Comparison of ENCODE assay signal across 1 cellular context in genomic region chr3:14289590-14290453, GRCh38.
A peak's percentile ranks its signal among the peaks of the same experiment; 100 is the strongest.
TF ChIP-seq lines count a peak whose summit lies in the region.

No MANE protein-coding gene starts in this region.

TF ChIP-seq in K562, 482 proteins besides CTCF, POLR2A, EP300 and RAD21 (continued from another document and continues in another):
- TF ChIP-seq ATF6 (CRISPR knock-in tag; IDR thresholded peaks at IDR 0.05) (no peak), HDAC6 (IDR thresholded peaks at IDR 0.05; ENCODE audit: low read depth, low read length) (no peak), SUPT5H (IDR thresholded peaks at IDR 0.05) (no peak), FOS (IDR thresholded peaks at IDR 0.05; ENCODE audit: extremely low read depth, insufficient read length) (peak; percentile 28), MYC (IDR thresholded peaks at IDR 0.05; ENCODE audit: low read depth, low read length) (0 out of 2 replicates have a peak, but pooled peaks have one; percentile 24), MYC (CRISPR knock-in tag; IDR thresholded peaks at IDR 0.05; ENCODE audit: borderline replicate concordance, low read depth) (no peak), ZNF318 (IDR thresholded peaks at IDR 0.05; ENCODE audit: borderline replicate concordance in 1 of 2, low read depth in 1 of 2) (no peak), ZNF589 (CRISPR knock-in tag; IDR thresholded peaks at IDR 0.05; ENCODE audit: low read depth) (0 out of 2 replicates have a peak, but pooled peaks have one; percentile 60), NCOA4 (IDR thresholded peaks at IDR 0.05; ENCODE audit: partially characterized antibody) (no peak), TRIM24 (IDR thresholded peaks at IDR 0.05) (peak; percentile 23 to 33; a peak in 2 of 4 replicates), VEZF1 (CRISPR knock-in tag; IDR thresholded peaks at IDR 0.05) (no peak), FOXA1 (IDR thresholded peaks at IDR 0.05; ENCODE audit: borderline replicate concordance) (no peak), FOXP1 (CRISPR knock-in tag; IDR thresholded peaks at IDR 0.05) (no peak), MCM5 (IDR thresholded peaks at IDR 0.05; ENCODE audit: low read depth) (no peak), LEF1 (IDR thresholded peaks at IDR 0.05) (0 out of 2 replicates have a peak, but pooled peaks have one; percentile 24), ID3 (CRISPR knock-in tag; IDR thresholded peaks at IDR 0.05) (no peak), ID3 (tag; IDR thresholded peaks at IDR 0.05) (no peak), SMAD3 (CRISPR knock-in tag; conservative IDR thresholded peaks at IDR 0.05) (no peak), ZNF740 (CRISPR knock-in tag; IDR thresholded peaks at IDR 0.05) (no peak), ZNF740 (tag; IDR thresholded peaks at IDR 0.05) (no peak), KDM1A (IDR thresholded peaks at IDR 0.05) (no peak), ATF1 (CRISPR knock-in tag; IDR thresholded peaks at IDR 0.05) (no peak), ATF1 (tag; IDR thresholded peaks at IDR 0.05) (peak; percentile 42; the same call in 1 of the 2 replicates), SNIP1 (IDR thresholded peaks at IDR 0.05; ENCODE audit: low read depth) (no peak), ZNF639 (CRISPR knock-in tag; conservative IDR thresholded peaks at IDR 0.05 in 1 of 2, IDR thresholded peaks at IDR 0.05 in 1 of 2) (0 out of 4 replicates have a peak, but pooled peaks of 1 of the 2 experiments have one; percentile 22), BRD9 (IDR thresholded peaks at IDR 0.05; ENCODE audit: low read depth, partially characterized antibody) (peak; percentile 28), KAT7 (CRISPR knock-in tag; IDR thresholded peaks at IDR 0.05; ENCODE audit: borderline replicate concordance) (no peak), IFI16 (CRISPR knock-in tag; IDR thresholded peaks at IDR 0.05) (no peak), RB1 (IDR thresholded peaks at IDR 0.05; ENCODE audit: low read depth) (no peak), TAF15 (IDR thresholded peaks at IDR 0.05; ENCODE audit: low read depth, low read length) (no peak), HDAC3 (IDR thresholded peaks at IDR 0.05; ENCODE audit: borderline replicate concordance, partially characterized antibody) (no peak), FOSL1 (tag; conservative IDR thresholded peaks at IDR 0.05) (peak; percentile 92), SLC30A9 (CRISPR knock-in tag; IDR thresholded peaks at IDR 0.05) (no peak), JUND (IDR thresholded peaks at IDR 0.05; ENCODE audit: borderline replicate concordance, low read depth, low read length) (peak; percentile 95), JUND (tag; IDR thresholded peaks at IDR 0.05; ENCODE audit: borderline replicate concordance, low read depth, low read length) (peak; percentile 88), ZNF449 (CRISPR knock-in tag; IDR thresholded peaks at IDR 0.05) (no peak), RFX1 (IDR thresholded peaks at IDR 0.05) (no peak), NR2C1 (IDR thresholded peaks at IDR 0.05) (no peak), NR2C1 (tag; IDR thresholded peaks at IDR 0.05) (peak; percentile 14; the same call in 1 of the 2 replicates), TEAD1 (CRISPR knock-in tag; IDR thresholded peaks at IDR 0.05) (0 out of 4 replicates have a peak, but pooled peaks of 1 of the 2 experiments have one; percentile 8), PBX2 (CRISPR knock-in tag; IDR thresholded peaks at IDR 0.05; ENCODE audit: low read depth) (no peak), PBX2 (tag; conservative IDR thresholded peaks at IDR 0.05; ENCODE audit: low read depth) (peak; percentile 81), PTTG1 (tag; IDR thresholded peaks at IDR 0.05; ENCODE audit: low read depth) (no peak), PRPF4 (IDR thresholded peaks at IDR 0.05; ENCODE audit: insufficient read depth, low read depth, low read length, poor library complexity, severe bottlenecking) (no peak), ZNF444 (CRISPR knock-in tag; IDR thresholded peaks at IDR 0.05) (no peak), PHTF2 (CRISPR knock-in tag; IDR thresholded peaks at IDR 0.05) (no peak), ELK3 (CRISPR knock-in tag; IDR thresholded peaks at IDR 0.05) (no peak), MAFG (tag; conservative IDR thresholded peaks at IDR 0.05) (peak; percentile 71)
